Comparison of ENCODE assay signal across 1 cellular context in the genomic region with DNA sequence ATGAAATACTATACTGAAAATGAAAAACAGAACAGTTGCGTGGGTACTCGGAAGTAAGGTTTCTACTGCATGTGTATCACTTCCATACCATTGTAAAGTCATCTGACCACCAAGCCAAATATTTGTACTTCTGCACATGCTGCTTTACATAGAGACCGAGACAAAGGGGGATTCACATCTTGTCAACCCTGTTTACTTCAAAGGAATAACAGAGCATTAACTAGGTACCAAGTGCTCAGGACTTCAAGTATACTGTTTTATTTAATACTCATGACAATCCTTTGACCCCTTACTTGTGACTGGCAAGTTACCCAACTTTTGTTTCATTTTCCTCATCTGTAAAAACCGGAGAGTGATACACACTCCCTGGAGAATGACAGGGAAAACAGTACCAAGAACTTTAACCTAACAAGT.
TF ChIP-seq lines count a peak whose summit lies in the region.

No MANE protein-coding gene starts in this region.

TF ChIP-seq in GM12878, 131 proteins besides CTCF, POLR2A, EP300 and RAD21 (continued from another document and continues in another):
- TF ChIP-seq, protein P1, sequence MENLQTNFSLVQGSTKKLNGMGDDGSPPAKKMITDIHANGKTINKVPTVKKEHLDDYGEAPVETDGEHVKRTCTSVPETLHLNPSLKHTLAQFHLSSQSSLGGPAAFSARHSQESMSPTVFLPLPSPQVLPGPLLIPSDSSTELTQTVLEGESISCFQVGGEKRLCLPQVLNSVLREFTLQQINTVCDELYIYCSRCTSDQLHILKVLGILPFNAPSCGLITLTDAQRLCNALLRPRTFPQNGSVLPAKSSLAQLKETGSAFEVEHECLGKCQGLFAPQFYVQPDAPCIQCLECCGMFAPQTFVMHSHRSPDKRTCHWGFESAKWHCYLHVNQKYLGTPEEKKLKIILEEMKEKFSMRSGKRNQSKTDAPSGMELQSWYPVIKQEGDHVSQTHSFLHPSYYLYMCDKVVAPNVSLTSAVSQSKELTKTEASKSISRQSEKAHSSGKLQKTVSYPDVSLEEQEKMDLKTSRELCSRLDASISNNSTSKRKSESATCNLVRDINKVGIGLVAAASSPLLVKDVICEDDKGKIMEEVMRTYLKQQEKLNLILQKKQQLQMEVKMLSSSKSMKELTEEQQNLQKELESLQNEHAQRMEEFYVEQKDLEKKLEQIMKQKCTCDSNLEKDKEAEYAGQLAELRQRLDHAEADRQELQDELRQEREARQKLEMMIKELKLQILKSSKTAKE (IDR thresholded peaks at IDR 0.05; ENCODE audit: low read depth, poor library complexity, severe bottlenecking), result peak; percentile 20
- TF ChIP-seq, protein P2, sequence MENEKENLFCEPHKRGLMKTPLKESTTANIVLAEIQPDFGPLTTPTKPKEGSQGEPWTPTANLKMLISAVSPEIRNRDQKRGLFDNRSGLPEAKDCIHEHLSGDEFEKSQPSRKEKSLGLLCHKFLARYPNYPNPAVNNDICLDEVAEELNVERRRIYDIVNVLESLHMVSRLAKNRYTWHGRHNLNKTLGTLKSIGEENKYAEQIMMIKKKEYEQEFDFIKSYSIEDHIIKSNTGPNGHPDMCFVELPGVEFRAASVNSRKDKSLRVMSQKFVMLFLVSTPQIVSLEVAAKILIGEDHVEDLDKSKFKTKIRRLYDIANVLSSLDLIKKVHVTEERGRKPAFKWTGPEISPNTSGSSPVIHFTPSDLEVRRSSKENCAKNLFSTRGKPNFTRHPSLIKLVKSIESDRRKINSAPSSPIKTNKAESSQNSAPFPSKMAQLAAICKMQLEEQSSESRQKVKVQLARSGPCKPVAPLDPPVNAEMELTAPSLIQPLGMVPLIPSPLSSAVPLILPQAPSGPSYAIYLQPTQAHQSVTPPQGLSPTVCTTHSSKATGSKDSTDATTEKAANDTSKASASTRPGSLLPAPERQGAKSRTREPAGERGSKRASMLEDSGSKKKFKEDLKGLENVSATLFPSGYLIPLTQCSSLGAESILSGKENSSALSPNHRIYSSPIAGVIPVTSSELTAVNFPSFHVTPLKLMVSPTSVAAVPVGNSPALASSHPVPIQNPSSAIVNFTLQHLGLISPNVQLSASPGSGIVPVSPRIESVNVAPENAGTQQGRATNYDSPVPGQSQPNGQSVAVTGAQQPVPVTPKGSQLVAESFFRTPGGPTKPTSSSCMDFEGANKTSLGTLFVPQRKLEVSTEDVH (IDR thresholded peaks at IDR 0.05; ENCODE audit: low read depth, partially characterized antibody), result no peak
- no peak for TF ChIP-seq NR2F1 (conservative IDR thresholded peaks at IDR 0.05)
- TF ChIP-seq, protein P3, sequence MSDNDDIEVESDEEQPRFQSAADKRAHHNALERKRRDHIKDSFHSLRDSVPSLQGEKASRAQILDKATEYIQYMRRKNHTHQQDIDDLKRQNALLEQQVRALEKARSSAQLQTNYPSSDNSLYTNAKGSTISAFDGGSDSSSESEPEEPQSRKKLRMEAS (IDR thresholded peaks at IDR 0.05; ENCODE audit: low read depth, low read length), result no peak
- TF ChIP-seq, protein P4, sequence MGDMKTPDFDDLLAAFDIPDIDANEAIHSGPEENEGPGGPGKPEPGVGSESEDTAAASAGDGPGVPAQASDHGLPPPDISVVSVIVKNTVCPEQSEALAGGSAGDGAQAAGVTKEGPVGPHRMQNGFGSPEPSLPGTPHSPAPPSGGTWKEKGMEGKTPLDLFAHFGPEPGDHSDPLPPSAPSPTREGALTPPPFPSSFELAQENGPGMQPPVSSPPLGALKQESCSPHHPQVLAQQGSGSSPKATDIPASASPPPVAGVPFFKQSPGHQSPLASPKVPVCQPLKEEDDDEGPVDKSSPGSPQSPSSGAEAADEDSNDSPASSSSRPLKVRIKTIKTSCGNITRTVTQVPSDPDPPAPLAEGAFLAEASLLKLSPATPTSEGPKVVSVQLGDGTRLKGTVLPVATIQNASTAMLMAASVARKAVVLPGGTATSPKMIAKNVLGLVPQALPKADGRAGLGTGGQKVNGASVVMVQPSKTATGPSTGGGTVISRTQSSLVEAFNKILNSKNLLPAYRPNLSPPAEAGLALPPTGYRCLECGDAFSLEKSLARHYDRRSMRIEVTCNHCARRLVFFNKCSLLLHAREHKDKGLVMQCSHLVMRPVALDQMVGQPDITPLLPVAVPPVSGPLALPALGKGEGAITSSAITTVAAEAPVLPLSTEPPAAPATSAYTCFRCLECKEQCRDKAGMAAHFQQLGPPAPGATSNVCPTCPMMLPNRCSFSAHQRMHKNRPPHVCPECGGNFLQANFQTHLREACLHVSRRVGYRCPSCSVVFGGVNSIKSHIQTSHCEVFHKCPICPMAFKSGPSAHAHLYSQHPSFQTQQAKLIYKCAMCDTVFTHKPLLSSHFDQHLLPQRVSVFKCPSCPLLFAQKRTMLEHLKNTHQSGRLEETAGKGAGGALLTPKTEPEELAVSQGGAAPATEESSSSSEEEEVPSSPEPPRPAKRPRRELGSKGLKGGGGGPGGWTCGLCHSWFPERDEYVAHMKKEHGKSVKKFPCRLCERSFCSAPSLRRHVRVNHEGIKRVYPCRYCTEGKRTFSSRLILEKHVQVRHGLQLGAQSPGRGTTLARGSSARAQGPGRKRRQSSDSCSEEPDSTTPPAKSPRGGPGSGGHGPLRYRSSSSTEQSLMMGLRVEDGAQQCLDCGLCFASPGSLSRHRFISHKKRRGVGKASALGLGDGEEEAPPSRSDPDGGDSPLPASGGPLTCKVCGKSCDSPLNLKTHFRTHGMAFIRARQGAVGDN (IDR thresholded peaks at IDR 0.05), result 0 out of 2 replicates have a peak, but pooled peaks have one; percentile 33
- TF ChIP-seq SUPT20H (IDR thresholded peaks at IDR 0.05; ENCODE audit: borderline replicate concordance, control insufficient read depth, low read depth, low read length), result no peak
- TF ChIP-seq KDM1A (IDR thresholded peaks at IDR 0.05; ENCODE audit: borderline replicate concordance), result no peak
- TF ChIP-seq GATAD2B (conservative IDR thresholded peaks at IDR 0.05; ENCODE audit: low read depth), result no peak
- TF ChIP-seq BACH1 (IDR thresholded peaks at IDR 0.05; ENCODE audit: borderline replicate concordance), result no peak
- TF ChIP-seq, protein P5, sequence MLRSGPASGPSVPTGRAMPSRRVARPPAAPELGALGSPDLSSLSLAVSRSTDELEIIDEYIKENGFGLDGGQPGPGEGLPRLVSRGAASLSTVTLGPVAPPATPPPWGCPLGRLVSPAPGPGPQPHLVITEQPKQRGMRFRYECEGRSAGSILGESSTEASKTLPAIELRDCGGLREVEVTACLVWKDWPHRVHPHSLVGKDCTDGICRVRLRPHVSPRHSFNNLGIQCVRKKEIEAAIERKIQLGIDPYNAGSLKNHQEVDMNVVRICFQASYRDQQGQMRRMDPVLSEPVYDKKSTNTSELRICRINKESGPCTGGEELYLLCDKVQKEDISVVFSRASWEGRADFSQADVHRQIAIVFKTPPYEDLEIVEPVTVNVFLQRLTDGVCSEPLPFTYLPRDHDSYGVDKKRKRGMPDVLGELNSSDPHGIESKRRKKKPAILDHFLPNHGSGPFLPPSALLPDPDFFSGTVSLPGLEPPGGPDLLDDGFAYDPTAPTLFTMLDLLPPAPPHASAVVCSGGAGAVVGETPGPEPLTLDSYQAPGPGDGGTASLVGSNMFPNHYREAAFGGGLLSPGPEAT (IDR thresholded peaks at IDR 0.05; ENCODE audit: low read depth), result peak; percentile 42; the same call in 1 of the 2 replicates
- TF ChIP-seq, protein P6, sequence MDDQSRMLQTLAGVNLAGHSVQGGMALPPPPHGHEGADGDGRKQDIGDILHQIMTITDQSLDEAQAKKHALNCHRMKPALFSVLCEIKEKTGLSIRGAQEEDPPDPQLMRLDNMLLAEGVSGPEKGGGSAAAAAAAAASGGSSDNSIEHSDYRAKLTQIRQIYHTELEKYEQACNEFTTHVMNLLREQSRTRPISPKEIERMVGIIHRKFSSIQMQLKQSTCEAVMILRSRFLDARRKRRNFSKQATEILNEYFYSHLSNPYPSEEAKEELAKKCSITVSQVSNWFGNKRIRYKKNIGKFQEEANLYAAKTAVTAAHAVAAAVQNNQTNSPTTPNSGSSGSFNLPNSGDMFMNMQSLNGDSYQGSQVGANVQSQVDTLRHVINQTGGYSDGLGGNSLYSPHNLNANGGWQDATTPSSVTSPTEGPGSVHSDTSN (IDR thresholded peaks at IDR 0.05; ENCODE audit: insufficient replicate concordance, low read depth, low read length), result no peak
- TF ChIP-seq BCL11A (IDR thresholded peaks at IDR 0.05; ENCODE audit: low read depth, low read length), result 0 out of 2 replicates have a peak, but pooled peaks have one; percentile 4
- peak; percentile 41; the same call in 1 of the 3 replicates for TF ChIP-seq POU2F2 (IDR thresholded peaks at IDR 0.05; ENCODE audit: borderline replicate concordance, low read depth, low read length)
- TF ChIP-seq RUNX3 (IDR thresholded peaks at IDR 0.05; ENCODE audit: low read length), result peak; percentile 68
- TF ChIP-seq, protein P7, sequence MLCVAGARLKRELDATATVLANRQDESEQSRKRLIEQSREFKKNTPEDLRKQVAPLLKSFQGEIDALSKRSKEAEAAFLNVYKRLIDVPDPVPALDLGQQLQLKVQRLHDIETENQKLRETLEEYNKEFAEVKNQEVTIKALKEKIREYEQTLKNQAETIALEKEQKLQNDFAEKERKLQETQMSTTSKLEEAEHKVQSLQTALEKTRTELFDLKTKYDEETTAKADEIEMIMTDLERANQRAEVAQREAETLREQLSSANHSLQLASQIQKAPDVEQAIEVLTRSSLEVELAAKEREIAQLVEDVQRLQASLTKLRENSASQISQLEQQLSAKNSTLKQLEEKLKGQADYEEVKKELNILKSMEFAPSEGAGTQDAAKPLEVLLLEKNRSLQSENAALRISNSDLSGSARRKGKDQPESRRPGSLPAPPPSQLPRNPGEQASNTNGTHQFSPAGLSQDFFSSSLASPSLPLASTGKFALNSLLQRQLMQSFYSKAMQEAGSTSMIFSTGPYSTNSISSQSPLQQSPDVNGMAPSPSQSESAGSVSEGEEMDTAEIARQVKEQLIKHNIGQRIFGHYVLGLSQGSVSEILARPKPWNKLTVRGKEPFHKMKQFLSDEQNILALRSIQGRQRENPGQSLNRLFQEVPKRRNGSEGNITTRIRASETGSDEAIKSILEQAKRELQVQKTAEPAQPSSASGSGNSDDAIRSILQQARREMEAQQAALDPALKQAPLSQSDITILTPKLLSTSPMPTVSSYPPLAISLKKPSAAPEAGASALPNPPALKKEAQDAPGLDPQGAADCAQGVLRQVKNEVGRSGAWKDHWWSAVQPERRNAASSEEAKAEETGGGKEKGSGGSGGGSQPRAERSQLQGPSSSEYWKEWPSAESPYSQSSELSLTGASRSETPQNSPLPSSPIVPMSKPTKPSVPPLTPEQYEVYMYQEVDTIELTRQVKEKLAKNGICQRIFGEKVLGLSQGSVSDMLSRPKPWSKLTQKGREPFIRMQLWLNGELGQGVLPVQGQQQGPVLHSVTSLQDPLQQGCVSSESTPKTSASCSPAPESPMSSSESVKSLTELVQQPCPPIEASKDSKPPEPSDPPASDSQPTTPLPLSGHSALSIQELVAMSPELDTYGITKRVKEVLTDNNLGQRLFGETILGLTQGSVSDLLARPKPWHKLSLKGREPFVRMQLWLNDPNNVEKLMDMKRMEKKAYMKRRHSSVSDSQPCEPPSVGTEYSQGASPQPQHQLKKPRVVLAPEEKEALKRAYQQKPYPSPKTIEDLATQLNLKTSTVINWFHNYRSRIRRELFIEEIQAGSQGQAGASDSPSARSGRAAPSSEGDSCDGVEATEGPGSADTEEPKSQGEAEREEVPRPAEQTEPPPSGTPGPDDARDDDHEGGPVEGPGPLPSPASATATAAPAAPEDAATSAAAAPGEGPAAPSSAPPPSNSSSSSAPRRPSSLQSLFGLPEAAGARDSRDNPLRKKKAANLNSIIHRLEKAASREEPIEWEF (IDR thresholded peaks at IDR 0.05; ENCODE audit: insufficient replicate concordance, low read depth, low read length), result no peak
- no peak for TF ChIP-seq MXI1 (IDR thresholded peaks at IDR 0.05; ENCODE audit: low read depth, low read length)
- no peak for TF ChIP-seq CEBPB (IDR thresholded peaks at IDR 0.05; ENCODE audit: borderline replicate concordance in 1 of 2, low read depth in 2 of 2, low read length in 2 of 2)
- no peak for TF ChIP-seq JUNB (IDR thresholded peaks at IDR 0.05)
- TF ChIP-seq ZBED1 (IDR thresholded peaks at IDR 0.05; ENCODE audit: borderline replicate concordance), result no peak
- no peak for TF ChIP-seq MEF2B (IDR thresholded peaks at IDR 0.05; ENCODE audit: partially characterized antibody, poor library complexity, severe bottlenecking)
- TF ChIP-seq, protein P8, sequence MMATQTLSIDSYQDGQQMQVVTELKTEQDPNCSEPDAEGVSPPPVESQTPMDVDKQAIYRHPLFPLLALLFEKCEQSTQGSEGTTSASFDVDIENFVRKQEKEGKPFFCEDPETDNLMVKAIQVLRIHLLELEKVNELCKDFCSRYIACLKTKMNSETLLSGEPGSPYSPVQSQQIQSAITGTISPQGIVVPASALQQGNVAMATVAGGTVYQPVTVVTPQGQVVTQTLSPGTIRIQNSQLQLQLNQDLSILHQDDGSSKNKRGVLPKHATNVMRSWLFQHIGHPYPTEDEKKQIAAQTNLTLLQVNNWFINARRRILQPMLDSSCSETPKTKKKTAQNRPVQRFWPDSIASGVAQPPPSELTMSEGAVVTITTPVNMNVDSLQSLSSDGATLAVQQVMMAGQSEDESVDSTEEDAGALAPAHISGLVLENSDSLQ (IDR thresholded peaks at IDR 0.05), result no peak
- 0 out of 2 replicates have a peak, but pooled peaks have one; percentile 34 for TF ChIP-seq SPI1 (IDR thresholded peaks at IDR 0.05; ENCODE audit: borderline replicate concordance, insufficient read depth, low read depth, low read length)
- TF ChIP-seq TBL1XR1 (IDR thresholded peaks at IDR 0.05; ENCODE audit: low read depth, low read length), result no peak
- TF ChIP-seq MTA3 (IDR thresholded peaks at IDR 0.05; ENCODE audit: borderline replicate concordance, low read length), result no peak
- 0 out of 2 replicates have a peak, but pooled peaks have one; percentile 32 for TF ChIP-seq MEF2A (IDR thresholded peaks at IDR 0.05; ENCODE audit: insufficient read depth, low read depth, low read length)
- TF ChIP-seq KLF5 (IDR thresholded peaks at IDR 0.05; ENCODE audit: partially characterized antibody), result no peak
- TF ChIP-seq, protein P9, sequence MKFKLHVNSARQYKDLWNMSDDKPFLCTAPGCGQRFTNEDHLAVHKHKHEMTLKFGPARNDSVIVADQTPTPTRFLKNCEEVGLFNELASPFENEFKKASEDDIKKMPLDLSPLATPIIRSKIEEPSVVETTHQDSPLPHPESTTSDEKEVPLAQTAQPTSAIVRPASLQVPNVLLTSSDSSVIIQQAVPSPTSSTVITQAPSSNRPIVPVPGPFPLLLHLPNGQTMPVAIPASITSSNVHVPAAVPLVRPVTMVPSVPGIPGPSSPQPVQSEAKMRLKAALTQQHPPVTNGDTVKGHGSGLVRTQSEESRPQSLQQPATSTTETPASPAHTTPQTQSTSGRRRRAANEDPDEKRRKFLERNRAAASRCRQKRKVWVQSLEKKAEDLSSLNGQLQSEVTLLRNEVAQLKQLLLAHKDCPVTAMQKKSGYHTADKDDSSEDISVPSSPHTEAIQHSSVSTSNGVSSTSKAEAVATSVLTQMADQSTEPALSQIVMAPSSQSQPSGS (IDR thresholded peaks at IDR 0.05; ENCODE audit: low read length), result peak; percentile 39; the same call in 1 of the 2 replicates
- TF ChIP-seq HDGF (IDR thresholded peaks at IDR 0.05), result no peak
- no peak for TF ChIP-seq RFX5 (IDR thresholded peaks at IDR 0.05; ENCODE audit: low read depth, low read length)
- TF ChIP-seq POLR2AphosphoS5 (IDR thresholded peaks at IDR 0.05; ENCODE audit: low read length), result no peak
- no peak for TF ChIP-seq EGR1 (IDR thresholded peaks at IDR 0.05; ENCODE audit: borderline replicate concordance in 1 of 2, low read depth in 2 of 2, low read length in 2 of 2)
- TF ChIP-seq, protein P10, sequence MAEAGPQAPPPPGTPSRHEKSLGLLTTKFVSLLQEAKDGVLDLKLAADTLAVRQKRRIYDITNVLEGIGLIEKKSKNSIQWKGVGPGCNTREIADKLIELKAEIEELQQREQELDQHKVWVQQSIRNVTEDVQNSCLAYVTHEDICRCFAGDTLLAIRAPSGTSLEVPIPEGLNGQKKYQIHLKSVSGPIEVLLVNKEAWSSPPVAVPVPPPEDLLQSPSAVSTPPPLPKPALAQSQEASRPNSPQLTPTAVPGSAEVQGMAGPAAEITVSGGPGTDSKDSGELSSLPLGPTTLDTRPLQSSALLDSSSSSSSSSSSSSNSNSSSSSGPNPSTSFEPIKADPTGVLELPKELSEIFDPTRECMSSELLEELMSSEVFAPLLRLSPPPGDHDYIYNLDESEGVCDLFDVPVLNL (IDR thresholded peaks at IDR 0.05; ENCODE audit: low read depth, low read length), result no peak
